Comparison of ENCODE assay signal across 8 cellular contexts in genomic region chr1:24415910-24416665, GRCh38. TPM values are rescaled to one million over a fixed set of nuclear protein-coding genes. Genes with fewer than 3 reads are reported as not detected.
A peak's percentile ranks its signal among the peaks of the same experiment; 100 is the strongest.
DNase-seq lines count a peak whose midpoint lies in the region; ATAC-seq, FAIRE-seq and TF ChIP-seq lines count a peak whose summit lies in the region.

No MANE protein-coding gene starts in this region.

- H3K27me3 Mint-ChIP-seq in astrocyte (ENCODE audit: low read depth, unreplicated experiment), result no peaks in the 10 kb centered on the region

- H3K4me3 ChIP-seq in astrocyte (ENCODE audit: insufficient read depth, low read depth, low read length) (peak overlapping the region; percentile 85), kidney (ENCODE audit: low read length in 2 of 2) (peak overlapping the region; percentile 94 to 95), stomach (peak overlapping the region; percentile 63 to 78 (median 70))

- H3K9me3 Mint-ChIP-seq in astrocyte (ENCODE audit: unreplicated experiment), result no peaks in the 10 kb centered on the region

- 0 out of 2 replicates have a peak, but pooled peaks cover 3% of the 10 kb centered on the region for H3K36me3 ChIP-seq in KOPT-K1 (ENCODE audit: insufficient read depth, low read length)
- H3K36me3 ChIP-seq in astrocyte (ENCODE audit: insufficient read depth, low read length), result no peaks in the 10 kb centered on the region
- peaks cover 0 to 3% of the 10 kb centered on the region in 2 donors for H3K36me3 ChIP-seq in kidney (ENCODE audit: control insufficient read depth in 1 of 2, insufficient read depth in 2 of 2, low read length in 2 of 2)
- peaks cover 4 to 19% (median 19%) of the 10 kb centered on the region in 4 donors for H3K36me3 ChIP-seq in stomach

- peaks cover 4% of the 10 kb centered on the region for H3K36me3 Mint-ChIP-seq in astrocyte (ENCODE audit: low read depth, unreplicated experiment)

- H3K27ac ChIP-seq in KOPT-K1 (ENCODE audit: low read depth, low read length, poor library complexity, severe bottlenecking), result peak overlapping the region; percentile 47
- H3K27ac ChIP-seq in astrocyte (ENCODE audit: low read depth, low read length), result peak overlapping the region; percentile 87
- peak overlapping the region; percentile 52 to 68 for H3K27ac ChIP-seq in kidney (ENCODE audit: low read depth in 2 of 2, low read length in 2 of 2)
- H3K27ac ChIP-seq in stomach, result peak overlapping the region; percentile 25 to 83 (median 75)

- H3K9me3 ChIP-seq in KOPT-K1 (ENCODE audit: insufficient read depth, low read length, poor library complexity, severe bottlenecking), result no peaks in the 10 kb centered on the region
- H3K9me3 ChIP-seq in astrocyte (ENCODE audit: insufficient read depth, low read depth, low read length), result no peaks in the 10 kb centered on the region
- no peaks in the 10 kb centered on the region for H3K9me3 ChIP-seq in kidney (ENCODE audit: control insufficient read depth in 1 of 2, low read length in 2 of 2)
- H3K9me3 ChIP-seq in stomach, result no peaks in the 10 kb centered on the region

- intact Hi-C loops in kidney (cut with DNase I), result no loop called here
- intact Hi-C loops in stomach (cut with DNase I; ENCODE audit: low total_unique reads), result no loop called here

- no peak for TF ChIP-seq EP300 in stomach (IDR thresholded peaks at IDR 0.05)

- peaks cover 47% of the 10 kb centered on the region for H3K4me1 Mint-ChIP-seq in astrocyte (ENCODE audit: low read depth, unreplicated experiment)

- ATAC-seq in GM19025 (IDR thresholded peaks at IDR 0.05; ENCODE audit: low read depth, unreplicated experiment), result peak; percentile 1

- H4K20me1 ChIP-seq in astrocyte (ENCODE audit: insufficient read depth, low read length), result no peaks in the 10 kb centered on the region

- WGBS in stomach, 5 donors, result 1 to 3% (median 2%) methylated on average over 35 of the region's 35 CpGs

- H3K4me1 ChIP-seq in astrocyte (ENCODE audit: insufficient read depth, low read length) (peaks cover 48% of the 10 kb centered on the region), kidney (ENCODE audit: control insufficient read depth in 1 of 2, insufficient read depth in 1 of 2, low read depth in 1 of 2, low read length in 2 of 2) (peaks cover 0 to 13% of the 10 kb centered on the region in 2 donors), stomach (peaks cover 31 to 67% (median 47%) of the 10 kb centered on the region in 4 donors)

- peak overlapping the region; percentile 89 for H3K4me3 Mint-ChIP-seq in astrocyte (ENCODE audit: unreplicated experiment)

- peaks cover 9% of the 10 kb centered on the region for H3K79me2 ChIP-seq in astrocyte (ENCODE audit: insufficient read depth, low read length)

- peak overlapping the region; percentile 98 for H3K27ac Mint-ChIP-seq in astrocyte (ENCODE audit: unreplicated experiment)

- H3K9ac ChIP-seq in astrocyte (ENCODE audit: low read length), result peak overlapping the region; percentile 84
- peak overlapping the region; percentile 41 to 84 for H3K9ac ChIP-seq in kidney (ENCODE audit: low read length in 2 of 2)

- DNase-seq in CD1c-positive myeloid dendritic cell (ENCODE audit: extremely low spot score), result peak; percentile 28
- peak; percentile 18 for DNase-seq in astrocyte (ENCODE audit: low read depth)
- DNase-seq in kidney, result no peak
- no peak for DNase-seq in stomach
- DNase-seq in D721Med (ENCODE audit: insufficient read length, low spot score), result no peak
- no peak for DNase-seq in NCI-H1436 (lab: John Stamatoyannopoulos, UW)

- H3K27me3 ChIP-seq in astrocyte (ENCODE audit: insufficient read depth, low read length), result no peaks in the 10 kb centered on the region
- no peaks in the 10 kb centered on the region for H3K27me3 ChIP-seq in stomach

- peak overlapping the region; percentile 97 for H3K4me2 ChIP-seq in astrocyte (ENCODE audit: low read length)

- peak overlapping the region; percentile 80 for H2AFZ ChIP-seq in astrocyte (ENCODE audit: low read depth, low read length)

- no peak for TF ChIP-seq POLR2A in stomach (IDR thresholded peaks at IDR 0.05)

- FAIRE-seq in astrocyte (lab: Jason Lieb, UNC) (no peak), kidney (lab: Jason Lieb, UNC) (no peak), D721Med (lab: Jason Lieb, UNC) (no peak)

- TF ChIP-seq CTCF in astrocyte (IDR thresholded peaks at IDR 0.05; ENCODE audit: insufficient read depth, low read depth, low read length), result no peak
- no peak for TF ChIP-seq CTCF in kidney (IDR thresholded peaks at IDR 0.05; ENCODE audit: borderline replicate concordance, extremely low read depth, insufficient read depth)
- TF ChIP-seq CTCF in stomach (IDR thresholded peaks at IDR 0.05), result no peak
- TF ChIP-seq CTCF in D721Med (IDR thresholded peaks at IDR 0.05; ENCODE audit: insufficient read depth, missing control alignments), result no peak

RNA-seq across cellular contexts. Expression of gene NIPAL3, which starts 0.5 kb away (rescaled TPM):
- total RNA-seq in astrocyte, result 45.1 and 47.2 TPM in 2 replicates
- 46.4 TPM for total RNA-seq in kidney
- 13.5 TPM for polyA plus RNA-seq in kidney (ENCODE audit: insufficient read depth, low read depth, low replicate concordance)
- 100 to 1,000 TPM in 1 of 5 donors, 10 to 100 TPM in 3, 1 to 10 TPM in 1; 3.5 to 122 (median 33.0) TPM for total RNA-seq in stomach
- polyA plus RNA-seq in stomach, result 1 to 10 TPM; 3.2 to 7.5 (median 7.1) TPM

RNA-seq across cellular contexts. Expression of gene STPG1, which starts 2.5 kb away (rescaled TPM):
- total RNA-seq in astrocyte (9.2 and 9.5 TPM in 2 replicates), kidney (12.2 TPM), stomach (10 to 100 TPM in 1 of 5 donors, 1 to 10 TPM in 2, under 1 TPM in 1, not detected in 1; 0.45 to 51.0 (median 6.6) TPM)
- polyA plus RNA-seq in kidney (ENCODE audit: insufficient read depth, low read depth, low replicate concordance) (10.6 TPM), stomach (1 to 10 TPM; 3.2 to 5.2 (median 3.7) TPM)

Comparison
In these comparisons a context has a peak if more than half of its experiments do, and no peak if none do; other contexts are left out.
1. DNase-seq: peak in CD1c-positive myeloid dendritic cell (single experiment) and astrocyte (single experiment); none in kidney (single experiment), stomach (single experiment), D721Med (single experiment) and NCI-H1436 (single experiment).
2. Peak in every context shown above with its lines, with median percentiles within 50 percentile points of each other: H3K27ac ChIP-seq and H3K4me3 ChIP-seq.